26 cellular contexts compared by ENCODE assay signal in the genomic region with DNA sequence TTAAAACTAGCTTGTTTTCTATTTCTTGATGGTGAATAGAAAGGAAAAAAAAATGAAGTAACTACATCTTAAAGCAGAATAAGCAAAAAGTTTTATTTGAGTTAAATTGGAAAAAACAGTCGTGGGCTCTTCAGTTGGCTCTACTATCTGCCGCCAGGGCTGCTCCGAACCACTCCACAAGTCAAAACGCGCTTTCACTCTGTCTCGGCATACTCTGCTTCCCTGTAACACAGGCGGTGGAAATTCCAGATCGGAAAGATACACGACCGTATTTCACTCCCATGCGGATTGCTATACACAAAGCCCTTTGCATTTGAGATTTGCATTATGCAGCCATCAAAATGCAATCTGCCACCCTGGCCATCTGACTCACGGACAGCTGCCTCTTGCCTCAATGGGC.
"Had no signal": no experiment of that assay in that cellular context is flagged by ENCODE, and none has a peak within 500 bp of the region (broad histone marks: within the 10 kb centered on the region; RNA-seq: fewer than 3 reads in every experiment).

No MANE protein-coding gene starts in this region.

- H3K4me1 ChIP-seq: gastroesophageal sphincter, left lung, lower lobe of right lung, stomach, thyroid gland, vagina had no signal

- H3K4me3 ChIP-seq: gastroesophageal sphincter, left lung, lower lobe of right lung, ovary, smooth muscle cell, stomach, thyroid gland, vagina had no signal

- ATAC-seq: effector memory CD8-positive, alpha-beta T cell; esophagus mucosa; gastroesophageal sphincter; heart right ventricle; left lung; lower lobe of right lung; natural killer cell; sciatic nerve had no signal

- H3K36me3 ChIP-seq: gastroesophageal sphincter, heart right ventricle, left lung, lower lobe of right lung, ovary, stomach, thyroid gland, vagina had no signal

- H3K27me3 ChIP-seq: ovary, thyroid gland, vagina had no signal

- H3K36me3 Mint-ChIP-seq: natural killer cell had no signal

- H3K4me3 Mint-ChIP-seq: effector memory CD8-positive, alpha-beta T cell; natural killer cell had no signal

- DNase-seq: cortex of kidney; effector memory CD8-positive, alpha-beta T cell; foreskin fibroblast; heart right ventricle; hippocampal formation; left cardiac atrium; left lung; lower lobe of right lung; natural killer cell; occipital lobe; ovary; retina; stimulated activated CD4-positive, alpha-beta T cell treated with anti-CD3 and anti-CD28 coated beads, Interleukin-12 subunit alpha, Interleukin-12 subunit beta, amount 100 ng/mL, for 4 hours; stimulated activated CD4-positive, alpha-beta T cell treated with anti-CD3 and anti-CD28 coated beads, Interleukin-1b, Interleukin-23, amount 100 ng/mL, for 48 hours; stimulated activated CD4-positive, alpha-beta T cell treated with anti-CD3 and anti-CD28 coated beads, Interleukin-4, amount 100 ng/mL, for 1 hour; stimulated activated CD8-positive, alpha-beta memory T cell treated with anti-CD3 and anti-CD28 coated beads, Interleukin-4, amount 100 ng/mL, for 48 hours; stimulated activated naive CD4-positive, alpha-beta T cell treated with Interleukin-2 at 50 U/mL for 16 hours; stomach; thyroid gland; trophoblast cell had no signal

- H3K27ac Mint-ChIP-seq: effector memory CD8-positive, alpha-beta T cell; natural killer cell had no signal

- H3K9me3 ChIP-seq: gastroesophageal sphincter, heart right ventricle, left lung, lower lobe of right lung, ovary, stomach, thyroid gland, vagina had no signal

- H3K27me3 Mint-ChIP-seq: effector memory CD8-positive, alpha-beta T cell had no signal

- H3K27ac ChIP-seq: epithelial cell of prostate, gastroesophageal sphincter, heart right ventricle, left lung, lower lobe of right lung, ovary, stomach, thyroid gland, vagina had no signal

- H3K9me3 Mint-ChIP-seq: natural killer cell had no signal

- H3K4me2 ChIP-seq: smooth muscle cell had no signal
